2 cellular contexts compared by ENCODE assay signal in genomic region chr14:71579331-71579730, GRCh38.
TF ChIP-seq lines count a peak whose summit lies in the region.

No MANE protein-coding gene starts in this region.

TF ChIP-seq in IMR-90, 13 proteins besides CTCF, POLR2A, EP300 and RAD21:
- TF ChIP-seq SMC3 (IDR thresholded peaks at IDR 0.05; ENCODE audit: low read depth, low read length) (no peak), RCOR1 (IDR thresholded peaks at IDR 0.05; ENCODE audit: insufficient replicate concordance, low read length) (no peak), RFX5 (IDR thresholded peaks at IDR 0.05; ENCODE audit: low read depth, low read length) (no peak), MXI1 (IDR thresholded peaks at IDR 0.05; ENCODE audit: borderline replicate concordance, low read depth, low read length) (no peak), CHD1 (IDR thresholded peaks at IDR 0.05; ENCODE audit: low read depth, low read length) (no peak), MAZ (IDR thresholded peaks at IDR 0.05; ENCODE audit: borderline replicate concordance, low read depth, low read length) (no peak), ELK1 (IDR thresholded peaks at IDR 0.05; ENCODE audit: borderline replicate concordance, low read depth, low read length) (no peak)

TF ChIP-seq in K562, 482 proteins besides CTCF, POLR2A, EP300 and RAD21:
- TF ChIP-seq CXXC5 (CRISPR knock-in tag; IDR thresholded peaks at IDR 0.05) (no peak), GABPB2 (CRISPR knock-in tag; conservative IDR thresholded peaks at IDR 0.05) (no peak)
TF ChIP-seq in K562: peak in this region for 0.
